ENCODE assay signal across 10 cellular contexts in the genomic region with DNA sequence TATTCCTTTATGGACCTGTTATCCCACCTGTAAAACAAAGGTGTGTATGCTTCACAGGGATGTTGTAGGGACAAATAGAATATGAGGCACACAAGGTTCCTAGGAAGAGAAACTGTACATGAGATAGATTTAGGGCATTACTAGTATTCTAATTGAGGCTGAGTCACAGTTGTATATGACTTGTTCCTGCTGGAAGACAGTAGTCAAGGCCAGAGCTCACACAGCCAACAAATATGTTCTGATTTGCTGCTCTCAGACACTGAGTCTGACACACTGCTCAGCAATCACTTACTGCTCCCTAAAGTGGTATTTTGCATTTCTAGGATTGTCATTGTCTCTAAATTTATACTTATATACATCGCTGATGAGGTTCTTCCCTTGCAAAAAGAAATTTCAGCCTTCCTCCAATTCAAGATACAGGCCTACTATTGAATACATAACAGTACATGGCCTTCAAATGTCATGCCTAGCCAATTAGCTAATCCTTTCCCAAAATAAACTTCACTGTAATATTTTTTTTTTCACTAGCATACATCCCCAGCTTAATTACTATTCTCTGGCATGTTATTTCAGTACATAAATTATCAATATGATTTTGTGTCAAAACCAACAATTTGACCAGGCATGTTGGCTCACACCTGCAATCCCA.
DNase-seq lines count a peak whose midpoint lies in the region; ATAC-seq and TF ChIP-seq lines count a peak whose summit lies in the region.
"Had no signal": no experiment of that assay in that cellular context is flagged by ENCODE, and none has a peak within 500 bp of the region (broad histone marks: within the 10 kb centered on the region; RNA-seq: fewer than 3 reads in every experiment).

No MANE protein-coding gene starts in this region.

- H3K36me3 ChIP-seq in GM23248 (ENCODE audit: low read depth) (no peaks in the 10 kb centered on the region), body of pancreas (replicated peaks in 1 of 2; ENCODE audit: insufficient read depth in 1 of 2, low read depth in 2 of 2) (no peaks in the 10 kb centered on the region), skeletal muscle tissue (ENCODE audit: control insufficient read depth in 3 of 3, insufficient read depth in 3 of 3, low read length in 3 of 3) (no peaks in the 10 kb centered on the region)

- H3K9me2 ChIP-seq in GM23248 (ENCODE audit: insufficient read depth), result no peaks in the 10 kb centered on the region

- WGBS in GM23248 (ENCODE audit: low coverage in 1 of 2, low lambda C conversion rate in 2 of 2, missing lambda C conversion rate in 2 of 2), 2 experiments, result 0% methylated on average over 1 of the region's 1 CpG
- 80 to 84% methylated on average over 1 of the region's 1 CpG for WGBS in body of pancreas, 2 donors

- peaks cover 19% of the 10 kb centered on the region for H3F3A ChIP-seq in GM23248 (ENCODE audit: insufficient read depth)

- no peaks in the 10 kb centered on the region for H3K9me3 ChIP-seq in GM23248 (ENCODE audit: low read depth)
- no peaks in the 10 kb centered on the region for H3K9me3 ChIP-seq in body of pancreas
- H3K9me3 ChIP-seq in skeletal muscle tissue (ENCODE audit: control insufficient read depth in 3 of 3, low read length in 3 of 3), result no peaks in the 10 kb centered on the region

- H3K4me3 ChIP-seq in GM23248 (peak overlapping the region; percentile 6; the same call in 1 of the 2 replicates), body of pancreas (no peak overlapping the region), skeletal muscle tissue (ENCODE audit: low read length in 3 of 3) (no peak overlapping the region)

- TF ChIP-seq POLR2A in body of pancreas (IDR thresholded peaks at IDR 0.05), result no peak

- peak overlapping the region; percentile 60 for H3K4me2 ChIP-seq in GM23248 (ENCODE audit: unreplicated experiment)

- H3K9ac ChIP-seq in GM23248, result peak overlapping the region; percentile 52
- H3K9ac ChIP-seq in skeletal muscle tissue (ENCODE audit: low read depth in 1 of 3, low read length in 3 of 3), result no peak overlapping the region

- H3K27ac ChIP-seq in GM23248 (peak overlapping the region; percentile 74), body of pancreas (peak overlapping the region in 1 of 4 donors; percentile 21), skeletal muscle tissue (ENCODE audit: low read depth, low read length) (peak overlapping the region; percentile 37)

- H4K20me1 ChIP-seq in GM23248 (ENCODE audit: insufficient read depth), result no peaks in the 10 kb centered on the region

- in situ Hi-C loops in GM23248 (cut with MboI) (loop anchor here (25.0 kb wide), 2 partner anchors 1074 to 1449 kb away; no protein-coding TSS in a partner anchor), GM13977 (cut with MboI; ENCODE audit: low pct_unique_long_range_greater_than_20kb, low sequenced_read_pairs, unreplicated experiment) (no loop called here)

- H3K4me1 ChIP-seq in GM23248 (ENCODE audit: insufficient read depth) (peaks cover 27% of the 10 kb centered on the region), body of pancreas (peaks cover 29% of the 10 kb centered on the region), skeletal muscle tissue (ENCODE audit: control insufficient read depth in 3 of 3, insufficient read depth in 3 of 3, low read length in 3 of 3) (peaks cover 16 to 31% (median 25%) of the 10 kb centered on the region in 3 donors)

- DNase-seq in GM23248 (peak; percentile 93), body of pancreas (no peak), hepatic stellate cell (ENCODE audit: low spot score) (peak; percentile 53), HT-29 (ENCODE audit: low spot score) (no peak), LoVo (ENCODE audit: low spot score) (no peak), NCI-H2171 treated with DMSO at 0.1 percent for 48 hours (lab: John Stamatoyannopoulos, UW) (no peak), GM13977 (ENCODE audit: low spot score) (no peak)
- DNase-seq: GOT3, kidney had no signal

- TF ChIP-seq CTCF in body of pancreas (IDR thresholded peaks at IDR 0.05), result no peak
- TF ChIP-seq CTCF in GM13977 (IDR thresholded peaks at IDR 0.05; ENCODE audit: extremely low read depth, insufficient read depth, missing control alignments), result no peak

- peak; percentile 68 for ATAC-seq in body of pancreas

- H2AFZ ChIP-seq in GM23248, result no peak overlapping the region

- intact Hi-C loops in body of pancreas (cut with DNase I), result no loop called here

- H3K27me3 ChIP-seq in GM23248 (replicated peaks; ENCODE audit: insufficient read depth) (no peaks in the 10 kb centered on the region), body of pancreas (no peaks in the 10 kb centered on the region), skeletal muscle tissue (ENCODE audit: control insufficient read depth in 3 of 3, insufficient read depth in 3 of 3, low read length in 3 of 3) (no peaks in the 10 kb centered on the region)

- H3K79me2 ChIP-seq in GM23248 (ENCODE audit: insufficient read depth), result no peaks in the 10 kb centered on the region

Comparison
In these comparisons a context has a peak if more than half of its experiments do, and no peak if none do; other contexts are left out.
1. DNase-seq: peak in GM23248 (single experiment) and hepatic stellate cell (single experiment); none in body of pancreas (0 of 4), HT-29 (single experiment), LoVo (single experiment), NCI-H2171 treated with DMSO at 0.1 percent for 48 hours (single experiment) and GM13977 (single experiment).